Comparison of ENCODE assay signal across 17 cellular contexts in genomic region chr11:2298131-2298794, GRCh38. TPM values are rescaled to one million over a fixed set of nuclear protein-coding genes. Genes with fewer than 3 reads are reported as not detected.
DNase-seq lines count a peak whose midpoint lies in the region; ATAC-seq and TF ChIP-seq lines count a peak whose summit lies in the region.
"Had no signal": no experiment of that assay in that cellular context is flagged by ENCODE, and none has a peak within 500 bp of the region (broad histone marks: within the 10 kb centered on the region; RNA-seq: fewer than 3 reads in every experiment).

No MANE protein-coding gene starts in this region.

- DNase-seq in activated T-cell treated with anti-CD3 and anti-CD28 coated beads, Interleukin-2, amount 50 U/mL, for 24 hours: no peak
- no peak for DNase-seq in activated T-cell treated with anti-CD3 and anti-CD28 coated beads, Interleukin-2, amount 50 U/mL, for 4 hours
- no peak for DNase-seq in activated B cell treated with CpG ODN at 0.5 μM for 24 hours
- DNase-seq in lung (ENCODE audit: low spot score): peak; percentile 20
- DNase-seq in kidney tubule cell (ENCODE audit: low spot score): no peak
- no peak for DNase-seq in cerebellar cortex (ENCODE audit: low spot score)
- DNase-seq in DMS53 treated with DMSO at 0.1 percent for 48 hours (lab: John Stamatoyannopoulos, UW; ENCODE audit: unreplicated experiment): no peak
- DNase-seq: activated naive CD4-positive, alpha-beta T cell treated with anti-CD3 and anti-CD28 coated beads for 36 hours; NCI-H2107; NCI-H526 treated with DMSO at 0.1 percent for 48 hours; stimulated activated CD4-positive, alpha-beta T cell treated with anti-CD3 and anti-CD28 coated beads, Interleukin-2, amount 100 ng/mL, for 48 hours had no signal

- intact Hi-C loops in activated B cell treated with CpG ODN at 0.5 μM for 24 hours (cut with micrococcal nuclease): no loop called here

- no peaks in the 10 kb centered on the region for H3K27me3 ChIP-seq in lung (ENCODE audit: control insufficient read depth, insufficient read depth)
- H3K27me3 ChIP-seq: right lobe of liver had no signal

- H3K36me3 ChIP-seq in lung (ENCODE audit: control insufficient read depth in 2 of 2, insufficient read depth in 2 of 2, low read length in 2 of 2): no peaks in the 10 kb centered on the region
- H3K36me3 ChIP-seq: right lobe of liver, tibial artery had no signal

- H3K4me1 Mint-ChIP-seq in activated T-cell treated with anti-CD3 and anti-CD28 coated beads, Interleukin-2, amount 50 U/mL, for 24 hours (ENCODE audit: low read depth): peaks cover 48% of the 10 kb centered on the region
- peaks cover 42% of the 10 kb centered on the region for H3K4me1 Mint-ChIP-seq in activated T-cell treated with anti-CD3 and anti-CD28 coated beads, Interleukin-2, amount 50 U/mL, for 4 hours (ENCODE audit: low read depth)
- H3K4me1 Mint-ChIP-seq in activated B cell treated with CpG ODN at 0.5 μM for 24 hours: peaks cover 59% of the 10 kb centered on the region
- peaks cover 36% of the 10 kb centered on the region for H3K4me1 Mint-ChIP-seq in stimulated activated memory B cell treated with anti-CD40 and anti-IgM and Interleukin-4, amounts not matched to agents 10 μg/mL and 1 μg/mL and 100 μg/mL, for 72 hours

- H3K36me3 Mint-ChIP-seq in activated T-cell treated with anti-CD3 and anti-CD28 coated beads, Interleukin-2, amount 50 U/mL, for 24 hours (ENCODE audit: low read depth): peaks cover 6% of the 10 kb centered on the region
- H3K36me3 Mint-ChIP-seq in activated T-cell treated with anti-CD3 and anti-CD28 coated beads, Interleukin-2, amount 50 U/mL, for 4 hours (ENCODE audit: insufficient read depth): peaks cover 3% of the 10 kb centered on the region
- peaks cover 12% of the 10 kb centered on the region for H3K36me3 Mint-ChIP-seq in activated B cell treated with CpG ODN at 0.5 μM for 24 hours (ENCODE audit: low read depth)
- H3K36me3 Mint-ChIP-seq in stimulated activated memory B cell treated with anti-CD40 and anti-IgM and Interleukin-4, amounts not matched to agents 10 μg/mL and 1 μg/mL and 100 μg/mL, for 72 hours: no peaks in the 10 kb centered on the region

- TF ChIP-seq CTCF in activated B cell treated with CpG ODN at 0.5 μM for 24 hours (IDR thresholded peaks at IDR 0.05) (no peak), lung (IDR thresholded peaks at IDR 0.05; ENCODE audit: control extremely low read depth, extremely low read depth) (no peak)

- CTCF ChIA-PET in activated B cell treated with CpG ODN at 0.5 μM for 24 hours (lab: Charles Lee): interaction anchor here (1.3 to 11.2 kb wide), 4 partner anchors 97 to 147 kb away, joined by 4 to 321 read pairs (median 12); no protein-coding TSS in a partner anchor

- H3K9me3 Mint-ChIP-seq in activated T-cell treated with anti-CD3 and anti-CD28 coated beads, Interleukin-2, amount 50 U/mL, for 24 hours: no peaks in the 10 kb centered on the region
- no peaks in the 10 kb centered on the region for H3K9me3 Mint-ChIP-seq in activated T-cell treated with anti-CD3 and anti-CD28 coated beads, Interleukin-2, amount 50 U/mL, for 4 hours
- no peaks in the 10 kb centered on the region for H3K9me3 Mint-ChIP-seq in activated B cell treated with CpG ODN at 0.5 μM for 24 hours
- no peaks in the 10 kb centered on the region for H3K9me3 Mint-ChIP-seq in stimulated activated memory B cell treated with anti-CD40 and anti-IgM and Interleukin-4, amounts not matched to agents 10 μg/mL and 1 μg/mL and 100 μg/mL, for 72 hours
- H3K9me3 Mint-ChIP-seq: activated naive CD4-positive, alpha-beta T cell treated with anti-CD3 and anti-CD28 coated beads for 36 hours had no signal

- POLR2A ChIA-PET in activated B cell treated with CpG ODN at 0.5 μM for 24 hours (lab: Charles Lee): no interaction called here

- no peaks in the 10 kb centered on the region for H3K9me3 ChIP-seq in lung (ENCODE audit: control insufficient read depth in 2 of 2, insufficient read depth in 1 of 2, low read length in 1 of 2)
- H3K9me3 ChIP-seq: right lobe of liver, tibial artery had no signal

- H3K4me3 Mint-ChIP-seq in activated T-cell treated with anti-CD3 and anti-CD28 coated beads, Interleukin-2, amount 50 U/mL, for 24 hours: no peak overlapping the region
- H3K4me3 Mint-ChIP-seq in activated T-cell treated with anti-CD3 and anti-CD28 coated beads, Interleukin-2, amount 50 U/mL, for 4 hours: no peak overlapping the region
- H3K4me3 Mint-ChIP-seq in activated B cell treated with CpG ODN at 0.5 μM for 24 hours: no peak overlapping the region
- no peak overlapping the region for H3K4me3 Mint-ChIP-seq in stimulated activated memory B cell treated with anti-CD40 and anti-IgM and Interleukin-4, amounts not matched to agents 10 μg/mL and 1 μg/mL and 100 μg/mL, for 72 hours
- H3K4me3 Mint-ChIP-seq: activated naive CD4-positive, alpha-beta T cell treated with anti-CD3 and anti-CD28 coated beads for 36 hours had no signal

- no peaks in the 10 kb centered on the region for H3K27me3 Mint-ChIP-seq in activated T-cell treated with anti-CD3 and anti-CD28 coated beads, Interleukin-2, amount 50 U/mL, for 24 hours
- no peaks in the 10 kb centered on the region for H3K27me3 Mint-ChIP-seq in activated T-cell treated with anti-CD3 and anti-CD28 coated beads, Interleukin-2, amount 50 U/mL, for 4 hours (ENCODE audit: low read depth)
- H3K27me3 Mint-ChIP-seq in activated B cell treated with CpG ODN at 0.5 μM for 24 hours: no peaks in the 10 kb centered on the region
- H3K27me3 Mint-ChIP-seq in stimulated activated memory B cell treated with anti-CD40 and anti-IgM and Interleukin-4, amounts not matched to agents 10 μg/mL and 1 μg/mL and 100 μg/mL, for 72 hours: no peaks in the 10 kb centered on the region

- H3K27ac Mint-ChIP-seq in activated T-cell treated with anti-CD3 and anti-CD28 coated beads, Interleukin-2, amount 50 U/mL, for 24 hours: peak overlapping the region; percentile 17
- H3K27ac Mint-ChIP-seq in activated B cell treated with CpG ODN at 0.5 μM for 24 hours: peak overlapping the region; percentile 50
- peak overlapping the region; percentile 2 for H3K27ac Mint-ChIP-seq in stimulated activated memory B cell treated with anti-CD40 and anti-IgM and Interleukin-4, amounts not matched to agents 10 μg/mL and 1 μg/mL and 100 μg/mL, for 72 hours

- no peak overlapping the region for H3K4me3 ChIP-seq in lung
- H3K4me3 ChIP-seq: K562, right lobe of liver, SK-N-MC, tibial artery had no signal

- no peak for ATAC-seq in activated T-cell treated with anti-CD3 and anti-CD28 coated beads, Interleukin-2, amount 50 U/mL, for 4 hours
- ATAC-seq in activated B cell treated with CpG ODN at 0.5 μM for 24 hours (ENCODE audit: low read depth) (no peak), lung (ENCODE audit: insufficient read depth, low FRiP score) (no peak)
- ATAC-seq in stimulated activated memory B cell treated with anti-CD40 and anti-IgM and Interleukin-4, amounts not matched to agents 10 μg/mL and 1 μg/mL and 100 μg/mL, for 72 hours: no peak
- ATAC-seq: K562, right lobe of liver had no signal

- peaks cover 0 to 6% of the 10 kb centered on the region in 2 donors for H3K4me1 ChIP-seq in lung (ENCODE audit: control insufficient read depth in 2 of 2, insufficient read depth in 2 of 2, low read length in 2 of 2)
- H3K4me1 ChIP-seq: right lobe of liver had no signal

- H3K27ac ChIP-seq in lung (ENCODE audit: low read depth in 1 of 2, low read length in 1 of 2): no peak overlapping the region
- H3K27ac ChIP-seq: right lobe of liver, SK-N-MC, tibial artery had no signal

- WGBS in lung, 2 donors: 86% methylated on average over 14 of the region's 14 CpGs

RNA-seq across cellular contexts. Expression of gene C11orf21, which starts 3.5 kb away (rescaled TPM):
- total RNA-seq in activated T-cell treated with anti-CD3 and anti-CD28 coated beads, Interleukin-2, amount 50 U/mL, for 4 hours: 1 to 10 TPM; 1.3 to 2.9 (median 1.8) TPM
- total RNA-seq in activated B cell treated with CpG ODN at 0.5 μM for 24 hours (5.2 and 8.8 TPM in 2 replicates), lung (1 to 10 TPM; 3.4 to 5.2 TPM)
- 1 to 10 TPM; 4.3 to 6.0 TPM for polyA plus RNA-seq in lung
- total RNA-seq: A673 had no signal

RNA-seq across cellular contexts. Expression of gene TSPAN32, which starts 3.5 kb away (rescaled TPM):
- 1 to 10 TPM; 2.9 to 4.6 (median 4.3) TPM for total RNA-seq in activated T-cell treated with anti-CD3 and anti-CD28 coated beads, Interleukin-2, amount 50 U/mL, for 4 hours
- total RNA-seq in activated B cell treated with CpG ODN at 0.5 μM for 24 hours (6.8 and 7.3 TPM in 2 replicates), lung (1 to 10 TPM; 7.4 to 7.6 TPM)
- 1 to 10 TPM; 6.1 to 6.8 TPM for polyA plus RNA-seq in lung
- total RNA-seq: A673 had no signal

RNA-seq across cellular contexts. Expression of gene ASCL2, which starts 27.9 kb away (rescaled TPM):
- total RNA-seq in activated T-cell treated with anti-CD3 and anti-CD28 coated beads, Interleukin-2, amount 50 U/mL, for 4 hours: 1 to 10 TPM; 1.2 to 2.4 (median 1.7) TPM
- 1.3 and 1.4 TPM in 2 replicates for total RNA-seq in activated B cell treated with CpG ODN at 0.5 μM for 24 hours
- 1 to 10 TPM in 1 of 2 donors, not detected in 1; 2.4 TPM for total RNA-seq in lung
- 1 to 10 TPM in 1 of 2 donors, under 1 TPM in 1; 0.94 to 2.2 TPM for polyA plus RNA-seq in lung
- total RNA-seq: A673; activated naive CD4-positive, alpha-beta T cell treated with anti-CD3 and anti-CD28 coated beads for 36 hours had no signal
